Comparison of ENCODE assay signal across 8 cellular contexts in genomic region chr17:28041844-28042656, GRCh38. TPM values are rescaled to one million over a fixed set of nuclear protein-coding genes. Genes with fewer than 3 reads are reported as not detected.
DNase-seq lines count a peak whose midpoint lies in the region; ATAC-seq and TF ChIP-seq lines count a peak whose summit lies in the region.

No MANE protein-coding gene starts in this region.

- H3K27ac ChIP-seq in CD8-positive, alpha-beta T cell (ENCODE audit: low read depth, low read length) = peak overlapping the region; percentile 24

- H3K4me1 ChIP-seq in CD8-positive, alpha-beta T cell (ENCODE audit: insufficient read depth, low read length) = peaks cover 29% of the 10 kb centered on the region

- intact Hi-C loops in CD8-positive, alpha-beta T cell (cut with DNase I, micrococcal nuclease) = loop anchor here (1.0 to 5.0 kb wide), 11 partner anchors 30 to 585 kb away; partner anchors contain the start of genes LYRM9 (in 2 of the 2), TMEM97 (in 2 of the 2), IFT20 (in 1 of the 2) and KSR1 (in 1 of the 2)

- ATAC-seq in CD8-positive, alpha-beta T cell = no peak

- H3K36me3 ChIP-seq in CD8-positive, alpha-beta T cell (ENCODE audit: insufficient read depth, low read length) = no peaks in the 10 kb centered on the region
- peaks cover 2% of the 10 kb centered on the region for H3K36me3 ChIP-seq in H7 (replicated peaks; ENCODE audit: control insufficient read depth, insufficient read depth, low read length)

- H3K9me3 Mint-ChIP-seq in CD8-positive, alpha-beta T cell = no peaks in the 10 kb centered on the region
- H3K9me3 Mint-ChIP-seq in osteocyte (ENCODE audit: unreplicated experiment) = peaks cover 3% of the 10 kb centered on the region

- POLR2A ChIA-PET in CD8-positive, alpha-beta T cell (lab: Charles Lee) = interaction anchor here (0.5 to 1.9 kb wide), 11 partner anchors 8 to 315 kb away, joined by 3 to 8 read pairs (median 6); partner anchors contain the start of genes IFT20, POLDIP2 and TNFAIP1

- peak overlapping the region; percentile 70 for H3K27ac Mint-ChIP-seq in CD8-positive, alpha-beta T cell
- peak overlapping the region; percentile 78 for H3K27ac Mint-ChIP-seq in osteocyte (ENCODE audit: unreplicated experiment)

- H3K36me3 Mint-ChIP-seq in CD8-positive, alpha-beta T cell = peaks cover 6% of the 10 kb centered on the region
- H3K36me3 Mint-ChIP-seq in osteocyte (ENCODE audit: unreplicated experiment) = peaks cover 3% of the 10 kb centered on the region

- H3K4me3 ChIP-seq in CD8-positive, alpha-beta T cell (ENCODE audit: low read depth, low read length) = peak overlapping the region; percentile 62
- H3K4me3 ChIP-seq in H7 (ENCODE audit: insufficient read depth, low read depth, low read length) = peak overlapping the region; percentile 82
- H3K4me3 ChIP-seq in fibroblast of mammary gland (ENCODE audit: control insufficient read depth, low read depth, low read length) = peak overlapping the region; percentile 81

- no peaks in the 10 kb centered on the region for H3K27me3 ChIP-seq in CD8-positive, alpha-beta T cell (ENCODE audit: insufficient read depth, low read length)
- no peaks in the 10 kb centered on the region for H3K27me3 ChIP-seq in H7 (ENCODE audit: control insufficient read depth, insufficient read depth, low read length)

- no peaks in the 10 kb centered on the region for H3K27me3 Mint-ChIP-seq in CD8-positive, alpha-beta T cell (ENCODE audit: low read depth)
- H3K27me3 Mint-ChIP-seq in osteocyte (ENCODE audit: unreplicated experiment) = no peaks in the 10 kb centered on the region

- TF ChIP-seq CTCF in CD8-positive, alpha-beta T cell (IDR thresholded peaks at IDR 0.05) = no peak
- TF ChIP-seq CTCF in fibroblast of mammary gland (conservative IDR thresholded peaks at IDR 0.05; ENCODE audit: control insufficient read depth, insufficient read depth, low read depth, low read length) = no peak
- no peak for TF ChIP-seq CTCF in osteocyte (IDR thresholded peaks at IDR 0.05)

- DNase-seq in CD8-positive, alpha-beta T cell = no peak
- DNase-seq in H7 (peak; percentile 33), RKO (ENCODE audit: low spot score) (peak; percentile 21), fibroblast of mammary gland (ENCODE audit: low read depth) (peak; percentile 29), osteocyte (ENCODE audit: extremely low spot score, unreplicated experiment) (no peak), COLO829 (ENCODE audit: low spot score) (no peak), cerebellum (ENCODE audit: low spot score) (no peak)
- DNase-seq in stimulated activated CD4-positive, alpha-beta T cell treated with anti-CD3 and anti-CD28 coated beads, Interleukin-4, amount 100 ng/mL, for 24 hours = no peak

- H3K4me1 Mint-ChIP-seq in CD8-positive, alpha-beta T cell (ENCODE audit: low read depth) = peaks cover 61% of the 10 kb centered on the region
- H3K4me1 Mint-ChIP-seq in osteocyte (ENCODE audit: unreplicated experiment) = peaks cover 55% of the 10 kb centered on the region

- H3K9me3 ChIP-seq in CD8-positive, alpha-beta T cell (ENCODE audit: low read length) = no peaks in the 10 kb centered on the region

- H3K4me3 Mint-ChIP-seq in CD8-positive, alpha-beta T cell = peak overlapping the region; percentile 87
- H3K4me3 Mint-ChIP-seq in osteocyte (ENCODE audit: unreplicated experiment) = peak overlapping the region; percentile 87

- CTCF ChIA-PET in CD8-positive, alpha-beta T cell (lab: Charles Lee) = no interaction called here

RNA-seq across cellular contexts. Expression of gene NLK, which starts 0.4 kb away (rescaled TPM):
- total RNA-seq in CD8-positive, alpha-beta T cell = 1 to 10 TPM; 6.5 to 7.6 TPM
- total RNA-seq in H7 (2014; rRNA removed; shearing (Covaris generic)) = 20.4 and 21.7 TPM in 2 replicates
- total RNA-seq in osteocyte (16.4 and 17.5 TPM in 2 replicates), cerebellum (51.3 TPM)

Comparison
In these comparisons a context has a peak if more than half of its experiments do, and no peak if none do; other contexts are left out.
1. DNase-seq: peak in H7 (single experiment), RKO (single experiment) and fibroblast of mammary gland (single experiment); none in CD8-positive, alpha-beta T cell (0 of 7), osteocyte (single experiment), COLO829 (single experiment), stimulated activated CD4-positive, alpha-beta T cell treated with anti-CD3 and anti-CD28 coated beads, Interleukin-4, amount 100 ng/mL, for 24 hours (single experiment) and cerebellum (single experiment).
2. Peak in every context shown above with its lines, with median percentiles within 50 percentile points of each other: H3K4me3 ChIP-seq.